ENCODE assay signal across 11 cellular contexts in genomic region chr2:23171108-23171507, GRCh38.
"Had no signal": no experiment of that assay in that cellular context is flagged by ENCODE, and none has a peak within 500 bp of the region (broad histone marks: within the 10 kb centered on the region; RNA-seq: fewer than 3 reads in every experiment).

No MANE protein-coding gene starts in this region.

- H3K4me2 ChIP-seq: GM23338 had no signal

- H3K36me3 ChIP-seq: HAP-1 had no signal

- H3K9ac ChIP-seq: GM23248 had no signal

- H3K4me1 ChIP-seq: HAP-1 had no signal

- H3K4me3 ChIP-seq: GM23248, GM23338, HAP-1 had no signal

- H3K9me3 ChIP-seq: HAP-1 had no signal

- FAIRE-seq: H1, H54 had no signal

- H3K27ac ChIP-seq: GM23248 had no signal

- ATAC-seq: GM23338, HCT116 had no signal

- DNase-seq: GM23248, GOT3, H7, H9, HCEC 1CT, HFFc6 had no signal

- H2AFZ ChIP-seq: GM23248, GM23338 had no signal
